ENCODE assay signal across 24 cellular contexts in genomic region chr20:36060676-36061075, GRCh38.
"Had no signal": no experiment of that assay in that cellular context is flagged by ENCODE, and none has a peak within 500 bp of the region (broad histone marks: within the 10 kb centered on the region; RNA-seq: fewer than 3 reads in every experiment).

No MANE protein-coding gene starts in this region.

- DNase-seq: cerebellar nuclear complex; cortex of kidney; effector CD4-positive, alpha-beta T cell; endodermal cell; erythroblast; hypothalamus; immature natural killer cell; islet precursor cell; mesenchymal stem cell; mucosa of descending colon; naive thymus-derived CD4-positive, alpha-beta T cell; stimulated activated CD4-positive, alpha-beta T cell treated with anti-CD3 and anti-CD28 coated beads, Interleukin-2, amount 100 ng/mL, for 24 hours; stimulated activated CD4-positive, alpha-beta T cell treated with anti-CD3 and anti-CD28 coated beads, Interleukin-4, amount 100 ng/mL, for 24 hours; stimulated activated naive CD4-positive, alpha-beta T cell treated with Interleukin-2 at 50 U/mL for 16 hours; stomach; thyroid gland; uterus had no signal

- H3K4me3 ChIP-seq: lung, mucosa of descending colon, neural progenitor cell, right atrium auricular region, stomach, thyroid gland, uterus had no signal

- H3K36me3 ChIP-seq: neural progenitor cell, right atrium auricular region, stomach, thyroid gland, uterus had no signal

- H3K4me1 ChIP-seq: uterus had no signal

- ATAC-seq: left lobe of liver; mucosa of descending colon; naive thymus-derived CD4-positive, alpha-beta T cell; sciatic nerve; stimulated activated effector memory CD8-positive, alpha-beta T cell treated with anti-CD3 and anti-CD28 coated beads, Interleukin-12 subunit alpha, Interleukin-12 subunit beta, amount 100 ng/mL, for 72 hours had no signal

- H3K27ac ChIP-seq: neural progenitor cell, parathyroid adenoma, right atrium auricular region, stomach, thyroid gland, uterus had no signal
